In the genomic region with DNA sequence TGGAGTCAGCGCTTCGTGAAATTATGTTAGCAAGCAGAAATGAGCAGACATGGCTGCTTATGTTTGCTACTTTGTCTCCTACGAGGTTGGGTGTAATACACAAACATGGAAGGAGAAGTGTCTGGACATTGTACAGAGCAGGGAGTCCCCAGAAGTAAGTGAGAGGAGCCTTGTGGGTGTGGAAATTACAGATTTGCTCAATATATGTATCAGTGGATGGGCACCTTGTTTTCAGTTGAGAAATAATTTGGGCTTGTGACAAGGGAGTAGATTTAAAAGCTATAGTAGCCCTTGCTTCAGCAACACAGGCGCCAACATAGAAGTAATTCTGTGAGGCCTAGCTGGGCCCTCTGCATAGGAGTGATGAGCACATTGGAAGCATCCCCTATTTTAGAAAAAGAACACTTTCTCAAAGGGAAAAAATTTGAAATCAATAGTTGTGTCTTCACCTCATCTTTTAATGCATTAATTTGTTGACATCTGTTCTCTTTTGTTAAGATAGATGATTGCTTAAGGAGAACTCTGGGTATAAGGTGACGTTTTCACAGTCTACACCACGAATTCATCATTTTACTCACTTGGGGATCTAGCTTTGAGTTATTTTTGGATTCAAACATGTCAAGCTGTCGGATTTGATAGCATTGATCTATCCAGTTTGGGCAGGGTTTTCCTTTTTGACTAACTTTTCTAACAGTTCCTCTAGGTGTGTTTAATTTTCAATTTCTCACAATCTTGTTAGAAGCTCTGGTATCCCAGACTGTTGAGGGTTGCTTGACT, we compare ENCODE assay signal across 1 cellular context.
TF ChIP-seq lines count a peak whose summit lies in the region.

No MANE protein-coding gene starts in this region.

TF ChIP-seq in A549, 52 proteins besides CTCF, POLR2A, EP300 and RAD21:
- TF ChIP-seq MAFK (IDR thresholded peaks at IDR 0.05; ENCODE audit: partially characterized antibody) (peak; percentile 2), HOXB13 (CRISPR knock-in tag; IDR thresholded peaks at IDR 0.05; ENCODE audit: low read depth) (no peak)
